Comparison of ENCODE assay signal across 8 cellular contexts in genomic region chr12:93591137-93591868, GRCh38. TPM values are rescaled to one million over a fixed set of nuclear protein-coding genes. Genes with fewer than 3 reads are reported as not detected.
DNase-seq lines count a peak whose midpoint lies in the region; ATAC-seq and TF ChIP-seq lines count a peak whose summit lies in the region.

No MANE protein-coding gene starts in this region.

- peak overlapping the region; percentile 29 to 61 (median 43) for H3K4me3 ChIP-seq in Peyer's patch
- peak overlapping the region; percentile 85 for H3K4me3 ChIP-seq in adipocyte (ENCODE audit: low read length)

- no peaks in the 10 kb centered on the region for H3K36me3 ChIP-seq in Peyer's patch
- H3K36me3 ChIP-seq in adipocyte (ENCODE audit: control insufficient read depth, insufficient read depth, low read length, severe bottlenecking) = no peaks in the 10 kb centered on the region

- ATAC-seq in GM19452 (IDR thresholded peaks at IDR 0.05; ENCODE audit: unreplicated experiment) = peak; percentile 94
- peak; percentile 70 for ATAC-seq in HG03565 (IDR thresholded peaks at IDR 0.05; ENCODE audit: unreplicated experiment)
- ATAC-seq in omental fat pad (ENCODE audit: low FRiP score) = peak; percentile 96

- DNase-seq in COLO668 (lab: John Stamatoyannopoulos, UW; ENCODE audit: unreplicated experiment) (peak; percentile 32), Peyer's patch (peak; percentile 66 to 85 (median 71)), adipocyte (ENCODE audit: low read depth) (peak; percentile 89), cardiac septum (ENCODE audit: low spot score) (peak; percentile 91), omental fat pad (ENCODE audit: low spot score) (peak; percentile 58), GM19238 (ENCODE audit: insufficient read length, low spot score) (no peak)

- TF ChIP-seq POLR2A in Peyer's patch (IDR thresholded peaks at IDR 0.05) = peak in 1 of 2 donors; percentile 29

- peak overlapping the region; percentile 85 for H3K9ac ChIP-seq in adipocyte (ENCODE audit: low read length)

- peak overlapping the region; percentile 22 to 73 (median 52) for H3K27ac ChIP-seq in Peyer's patch

- H3K27me3 ChIP-seq in Peyer's patch (no peaks in the 10 kb centered on the region), adipocyte (replicated peaks; ENCODE audit: control insufficient read depth, insufficient read depth, low read length) (no peaks in the 10 kb centered on the region)

- intact Hi-C loops in cardiac septum (cut with DNase I) = loop anchor here (5.0 kb wide), 1 partner anchor 86 kb away; the partner anchor contains the start of gene CRADD

- TF ChIP-seq CTCF in Peyer's patch (IDR thresholded peaks at IDR 0.05) (no peak), omental fat pad (IDR thresholded peaks at IDR 0.05) (no peak)

- peaks cover 0 to 8% (median 0%) of the 10 kb centered on the region in 4 donors for H3K4me1 ChIP-seq in Peyer's patch
- H3K4me1 ChIP-seq in adipocyte (ENCODE audit: control insufficient read depth, insufficient read depth, low read length) = no peaks in the 10 kb centered on the region

- no peaks in the 10 kb centered on the region for H3K9me3 ChIP-seq in Peyer's patch
- no peaks in the 10 kb centered on the region for H3K9me3 ChIP-seq in adipocyte (ENCODE audit: control insufficient read depth, low read length)

RNA-seq across cellular contexts. Expression of gene SOCS2, which starts 18.8 kb away (rescaled TPM):
- total RNA-seq in Peyer's patch (100 to 1,000 TPM in 1 of 4 donors, 10 to 100 TPM in 3; 33.4 to 113 (median 35.1) TPM), cardiac septum (40.3 TPM), omental fat pad (100 to 1,000 TPM in 2 of 4 donors, 10 to 100 TPM in 2; 76.7 to 157 (median 98.3) TPM)
